ENCODE assay signal across 1 cellular context in genomic region chr3:149081772-149082171, GRCh38.
TF ChIP-seq lines count a peak whose summit lies in the region.

No MANE protein-coding gene starts in this region.

TF ChIP-seq in K562, 482 proteins besides CTCF, POLR2A, EP300 and RAD21:
- no peak for TF ChIP-seq TAF15 (IDR thresholded peaks at IDR 0.05; ENCODE audit: low read depth, low read length)
- TF ChIP-seq ZNF316 (IDR thresholded peaks at IDR 0.05) = peak; percentile 75
- TF ChIP-seq C11orf30 (IDR thresholded peaks at IDR 0.05; ENCODE audit: low read depth) = peak; percentile 50; the same call in 1 of the 2 replicates
